26 cellular contexts compared by ENCODE assay signal in the genomic region with DNA sequence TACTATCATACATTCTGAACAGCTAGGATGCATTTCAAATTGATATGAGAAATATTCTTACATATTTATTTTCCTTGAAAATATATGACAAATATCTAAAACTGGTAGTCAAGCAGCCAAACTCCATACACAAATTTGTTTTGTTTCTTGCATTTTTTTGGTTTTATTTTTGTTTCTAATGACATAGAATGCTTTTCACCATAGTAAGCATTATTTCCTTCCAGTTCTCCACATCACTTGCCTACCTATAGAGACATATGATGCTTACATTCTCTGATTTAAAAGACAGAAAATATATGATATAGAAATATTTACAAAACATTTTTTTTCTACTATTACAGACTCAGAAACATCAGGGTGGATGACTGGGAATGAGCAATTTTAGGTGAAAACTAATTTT.
"Had no signal": no experiment of that assay in that cellular context is flagged by ENCODE, and none has a peak within 500 bp of the region (broad histone marks: within the 10 kb centered on the region; RNA-seq: fewer than 3 reads in every experiment).

No MANE protein-coding gene starts in this region.

- H3K9me3 ChIP-seq: suprapubic skin, testis, thoracic aorta, thyroid gland, tibial artery, transverse colon, upper lobe of right lung, uterus, vagina had no signal

- ATAC-seq: stimulated activated effector memory CD8-positive, alpha-beta T cell treated with anti-CD3 and anti-CD28 coated beads, Interleukin-12 subunit alpha, Interleukin-12 subunit beta, amount 100 ng/mL, for 72 hours; stimulated activated memory B cell treated with anti-CD40 and anti-IgM and Interleukin-4, amounts not matched to agents 10 μg/mL and 1 μg/mL and 100 μg/mL, for 72 hours; stimulated activated naive B cell treated with anti-CD40 and anti-IgM and Interleukin-4, amounts not matched to agents 10 μg/mL and 1 μg/mL and 100 μg/mL, for 72 hours; stimulated activated naive CD8-positive, alpha-beta T cell treated with anti-CD3 and anti-CD28 coated beads, Interleukin-15, amount 100 ng/mL, for 72 hours; stimulated activated naive CD8-positive, alpha-beta T cell treated with anti-CD3 and anti-CD28 coated beads, Interleukin-15, Interleukin-2, amounts not matched to agents 100 U/mL and 50 U/mL, for 24 hours; upper lobe of right lung had no signal

- DNase-seq: stimulated activated CD4-positive, alpha-beta T cell treated with anti-CD3 and anti-CD28 coated beads, Interleukin-2, amount 100 ng/mL, for 48 hours; stimulated activated CD4-positive, alpha-beta T cell treated with anti-CD3 and anti-CD28 coated beads, Interleukin-4, amount 100 ng/mL, for 1 hour; stimulated activated CD4-positive, alpha-beta T cell treated with anti-CD3 and anti-CD28 coated beads, Interleukin-4, amount 100 ng/mL, for 24 hours; stimulated activated CD4-positive, alpha-beta T cell treated with anti-CD3 and anti-CD28 coated beads, Interleukin-4, amount 100 ng/mL, for 4 hours; stimulated activated CD8-positive, alpha-beta memory T cell treated with anti-CD3 and anti-CD28 coated beads, Interleukin-4, amount 100 ng/mL, for 48 hours; stimulated activated naive B cell treated with anti-CD40 and anti-IgM and Interleukin-4, amounts not matched to agents 10 μg/mL and 1 μg/mL and 100 μg/mL, for 72 hours; stimulated activated naive CD4-positive, alpha-beta T cell; stimulated activated naive CD4-positive, alpha-beta T cell treated with Interleukin-2 at 50 U/mL for 16 hours; stimulated activated naive CD8-positive, alpha-beta T cell treated with anti-CD3 and anti-CD28 coated beads, Interleukin-15, amount 100 ng/mL, for 72 hours; stimulated activated naive CD8-positive, alpha-beta T cell treated with anti-CD3 and anti-CD28 coated beads, Interleukin-15, Interleukin-2, amounts not matched to agents 100 U/mL and 50 U/mL, for 24 hours; stomach; substantia nigra; testis; thyroid gland; tibial artery; transverse colon; trophoblast cell; upper lobe of left lung; upper lobe of right lung; uterus had no signal

- FAIRE-seq: urothelium cell line had no signal

- H3K4me1 ChIP-seq: stomach, suprapubic skin, testis, thyroid gland, tibial artery, transverse colon, upper lobe of left lung, upper lobe of right lung, uterus, vagina had no signal

- H3K36me3 ChIP-seq: stomach, suprapubic skin, thoracic aorta, thyroid gland, tibial artery, transverse colon, upper lobe of left lung, upper lobe of right lung, uterus, vagina had no signal

- H3K4me3 ChIP-seq: stomach, suprapubic skin, testis, thoracic aorta, thyroid gland, tibial artery, transverse colon, upper lobe of left lung, upper lobe of right lung, uterus, vagina had no signal

- H3K27ac ChIP-seq: stomach, suprapubic skin, testis, thoracic aorta, thyroid gland, tibial artery, transverse colon, upper lobe of left lung, upper lobe of right lung, uterus, vagina had no signal

- H3K27me3 ChIP-seq: stomach, suprapubic skin, testis, thyroid gland, tibial artery, transverse colon, upper lobe of left lung, upper lobe of right lung, uterus, vagina had no signal
